Comparison of ENCODE assay signal across 15 cellular contexts in genomic region chr6:71346034-71346680, GRCh38.
"Had no signal": no experiment of that assay in that cellular context is flagged by ENCODE, and none has a peak within 500 bp of the region (broad histone marks: within the 10 kb centered on the region; RNA-seq: fewer than 3 reads in every experiment).

No MANE protein-coding gene starts in this region.

- H3K36me3 ChIP-seq: esophagus muscularis mucosa, right atrium auricular region had no signal

- H3K4me3 ChIP-seq: dorsolateral prefrontal cortex, esophagus muscularis mucosa, lung, right atrium auricular region, skin epidermis, upper lobe of left lung had no signal

- H3K27ac Mint-ChIP-seq: activated CD8-positive, alpha-beta memory T cell treated with anti-CD3 and anti-CD28 coated beads, Interleukin-2, amount 10 ng/mL, durations not matched to agents 7 days and 5 days; activated naive CD8-positive, alpha-beta T cell; naive thymus-derived CD4-positive, alpha-beta T cell had no signal

- ATAC-seq: activated CD4-positive, CD25-positive, alpha-beta regulatory T cell treated with anti-CD3 and anti-CD28 coated beads, Interleukin-2, amount 50 U/mL, for 24 hours; activated CD8-positive, alpha-beta memory T cell treated with anti-CD3 and anti-CD28 coated beads, Interleukin-2, amount 10 ng/mL, durations not matched to agents 7 days and 5 days; left cardiac atrium; naive thymus-derived CD4-positive, alpha-beta T cell had no signal

- H3K4me1 Mint-ChIP-seq: activated CD8-positive, alpha-beta memory T cell treated with anti-CD3 and anti-CD28 coated beads, Interleukin-2, amount 10 ng/mL, durations not matched to agents 7 days and 5 days; naive thymus-derived CD4-positive, alpha-beta T cell had no signal

- DNase-seq: activated CD4-positive, alpha-beta T cell treated with anti-CD3 and anti-CD28 coated beads, Interleukin-2, amount 50 U/mL, for 4 hours; activated CD8-positive, alpha-beta memory T cell treated with anti-CD3 and anti-CD28 coated beads, Interleukin-2, amount 10 ng/mL, durations not matched to agents 7 days and 5 days; activated gamma-delta T cell; activated T-cell treated with anti-CD3 and anti-CD28 coated beads, Interleukin-2, amount 50 U/mL, for 48 hours; dorsolateral prefrontal cortex; left cardiac atrium; naive thymus-derived CD4-positive, alpha-beta T cell; posterior cingulate gyrus; upper lobe of left lung had no signal

- H3K9me3 Mint-ChIP-seq: naive thymus-derived CD4-positive, alpha-beta T cell had no signal

- H3K27ac ChIP-seq: esophagus muscularis mucosa, right atrium auricular region, skin epidermis, upper lobe of left lung had no signal

- H3K27me3 ChIP-seq: dorsolateral prefrontal cortex, esophagus muscularis mucosa, right atrium auricular region, upper lobe of left lung had no signal

- H3K9me3 ChIP-seq: esophagus muscularis mucosa, right atrium auricular region, upper lobe of left lung had no signal

- H3K4me3 Mint-ChIP-seq: activated CD8-positive, alpha-beta memory T cell treated with anti-CD3 and anti-CD28 coated beads, Interleukin-2, amount 10 ng/mL, durations not matched to agents 7 days and 5 days; activated naive CD8-positive, alpha-beta T cell; naive thymus-derived CD4-positive, alpha-beta T cell had no signal

- H3K36me3 Mint-ChIP-seq: activated CD8-positive, alpha-beta memory T cell treated with anti-CD3 and anti-CD28 coated beads, Interleukin-2, amount 10 ng/mL, durations not matched to agents 7 days and 5 days; activated naive CD8-positive, alpha-beta T cell; naive thymus-derived CD4-positive, alpha-beta T cell had no signal
